Comparison of ENCODE assay signal across 23 cellular contexts in the genomic region with DNA sequence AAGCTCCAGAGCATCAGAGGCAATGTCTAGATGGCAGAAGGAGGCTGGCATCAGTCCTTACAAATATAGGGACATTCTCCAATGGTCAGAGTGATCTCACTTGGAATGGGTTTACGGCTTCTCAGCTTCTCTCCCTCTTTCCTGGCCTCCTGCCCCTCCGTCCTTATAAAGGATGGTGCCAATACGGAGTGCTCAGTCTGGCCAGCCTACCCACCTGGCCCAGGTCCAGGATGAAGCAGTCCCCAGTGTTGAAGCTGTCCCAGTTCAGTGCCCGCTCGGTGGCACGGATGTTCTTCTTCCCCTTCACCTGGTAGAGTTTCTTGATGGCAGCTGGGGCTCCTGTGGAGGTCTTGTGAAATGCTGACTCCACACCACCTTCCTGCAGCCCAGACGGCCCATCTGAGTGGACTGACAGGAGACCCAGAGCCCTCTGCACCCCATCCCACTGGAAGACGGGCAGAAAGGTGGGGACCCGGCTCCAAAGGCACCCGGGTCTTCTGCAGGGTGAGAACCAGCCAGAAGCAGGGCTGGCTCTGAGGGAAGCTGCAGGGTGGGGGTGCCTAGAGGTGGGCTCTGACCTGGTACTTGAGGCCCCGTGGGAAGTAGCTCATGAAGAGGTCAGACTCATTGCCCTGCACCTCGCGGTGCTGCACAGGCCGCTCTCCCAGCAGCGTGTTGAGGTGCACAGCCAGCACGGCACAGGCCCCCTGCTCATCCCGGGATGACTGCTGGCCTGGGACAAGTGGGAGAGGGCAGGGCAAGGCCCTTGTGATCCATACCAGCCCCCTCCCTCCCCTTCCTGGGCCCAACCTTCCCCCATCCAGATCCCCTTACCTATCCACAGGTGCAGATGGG. TPM values are rescaled to one million over a fixed set of nuclear protein-coding genes. Genes with fewer than 3 reads are reported as not detected.
DNase-seq lines count a peak whose midpoint lies in the region; ATAC-seq lines count a peak whose summit lies in the region.
"Had no signal": no experiment of that assay in that cellular context is flagged by ENCODE, and none has a peak within 500 bp of the region (broad histone marks: within the 10 kb centered on the region; RNA-seq: fewer than 3 reads in every experiment).

No MANE protein-coding gene starts in this region.

- no peaks in the 10 kb centered on the region for H3K27me3 Mint-ChIP-seq in stimulated activated memory B cell treated with anti-CD40 and anti-IgM and Interleukin-4, amounts not matched to agents 10 μg/mL and 1 μg/mL and 100 μg/mL, for 72 hours
- H3K27me3 Mint-ChIP-seq: activated CD4-positive, alpha-beta memory T cell treated with anti-CD3 and anti-CD28 coated beads for 36 hours; naive thymus-derived CD4-positive, alpha-beta T cell had no signal

- DNase-seq in D341Med (ENCODE audit: low spot score) (peak; percentile 7), NCI-H446 treated with DMSO at 0.1 percent for 48 hours (lab: John Stamatoyannopoulos, UW) (peak; percentile 97), hepatic stellate cell (ENCODE audit: low spot score) (peak; percentile 0), NCI-H748 treated with DMSO at 0.1 percent for 48 hours (lab: John Stamatoyannopoulos, UW) (no peak), SJCRH30 (no peak), COLO668 (lab: John Stamatoyannopoulos, UW; ENCODE audit: unreplicated experiment) (no peak)
- DNase-seq in stimulated activated CD4-positive, alpha-beta T cell treated with anti-CD3 and anti-CD28 coated beads, Interleukin-2, amount 100 ng/mL, for 24 hours = no peak
- DNase-seq: activated CD4-positive, alpha-beta memory T cell treated with anti-CD3 and anti-CD28 coated beads for 36 hours; activated CD4-positive, CD25-positive, alpha-beta regulatory T cell; activated naive CD4-positive, alpha-beta T cell treated with Interleukin-2 at 50 U/mL for 16 hours; amniotic stem cell; COR-L47; GOT3; heart left ventricle; left colon; naive thymus-derived CD4-positive, alpha-beta T cell; NCI-H1105; NK-92 treated with Interleukin-12 subunit alpha and Interleukin-12 subunit beta, amount 100 ng/mL, for 24 hours; T1000 had no signal

- no peaks in the 10 kb centered on the region for H3K9me3 Mint-ChIP-seq in stimulated activated memory B cell treated with anti-CD40 and anti-IgM and Interleukin-4, amounts not matched to agents 10 μg/mL and 1 μg/mL and 100 μg/mL, for 72 hours

- ATAC-seq in stimulated activated memory B cell treated with anti-CD40 and anti-IgM and Interleukin-4, amounts not matched to agents 10 μg/mL and 1 μg/mL and 100 μg/mL, for 72 hours = no peak
- ATAC-seq: heart left ventricle; left colon; naive thymus-derived CD4-positive, alpha-beta T cell; Panc1 had no signal

- peaks cover 14% of the 10 kb centered on the region for H3K9me3 ChIP-seq in SJCRH30 (replicated peaks)
- H3K9me3 ChIP-seq: ovary had no signal

- H3K27ac ChIP-seq in SJCRH30 = no peak overlapping the region
- H3K27ac ChIP-seq: epithelial cell of prostate, heart left ventricle, ovary had no signal

- H3K4me3 ChIP-seq in SJCRH30 = no peak overlapping the region
- H3K4me3 ChIP-seq: heart left ventricle, ovary had no signal

- H3K4me1 ChIP-seq in SJCRH30 = no peaks in the 10 kb centered on the region

- H3K36me3 Mint-ChIP-seq in stimulated activated memory B cell treated with anti-CD40 and anti-IgM and Interleukin-4, amounts not matched to agents 10 μg/mL and 1 μg/mL and 100 μg/mL, for 72 hours = peaks cover 66% of the 10 kb centered on the region

- H3K27me3 ChIP-seq in SJCRH30 = no peaks in the 10 kb centered on the region
- H3K27me3 ChIP-seq: heart left ventricle, ovary had no signal

- peaks cover 41% of the 10 kb centered on the region for H3K4me1 Mint-ChIP-seq in stimulated activated memory B cell treated with anti-CD40 and anti-IgM and Interleukin-4, amounts not matched to agents 10 μg/mL and 1 μg/mL and 100 μg/mL, for 72 hours

- peak overlapping the region; percentile 83 for H3K27ac Mint-ChIP-seq in stimulated activated memory B cell treated with anti-CD40 and anti-IgM and Interleukin-4, amounts not matched to agents 10 μg/mL and 1 μg/mL and 100 μg/mL, for 72 hours
- H3K27ac Mint-ChIP-seq: activated CD4-positive, alpha-beta memory T cell treated with anti-CD3 and anti-CD28 coated beads for 36 hours had no signal

- no peak overlapping the region for H3K4me3 Mint-ChIP-seq in stimulated activated memory B cell treated with anti-CD40 and anti-IgM and Interleukin-4, amounts not matched to agents 10 μg/mL and 1 μg/mL and 100 μg/mL, for 72 hours
- H3K4me3 Mint-ChIP-seq: activated CD4-positive, alpha-beta memory T cell treated with anti-CD3 and anti-CD28 coated beads for 36 hours; naive thymus-derived CD4-positive, alpha-beta T cell had no signal

- H3K36me3 ChIP-seq in SJCRH30 = no peaks in the 10 kb centered on the region
- H3K36me3 ChIP-seq: ovary had no signal

RNA-seq across cellular contexts. Expression of gene CAPG, which starts 9.0 kb away (rescaled TPM):
- 0.43 and 1.1 TPM in 2 replicates for total RNA-seq in SJCRH30 (2014; rRNA removed; shearing (Covaris generic))

RNA-seq across cellular contexts. Expression of gene SH2D6, which starts 17.3 kb away (rescaled TPM):
- 0.25 and 0.77 TPM in 2 replicates for total RNA-seq in SJCRH30 (2014; rRNA removed; shearing (Covaris generic))
- total RNA-seq: heart left ventricle had no signal

RNA-seq across cellular contexts. Expression of gene ELMOD3, which starts 46.6 kb away (rescaled TPM):
- total RNA-seq in SJCRH30 (2014; rRNA removed; shearing (Covaris generic)) = 17.2 and 19.3 TPM in 2 replicates

RNA-seq across cellular contexts. Expression of gene RETSAT, which starts 46.9 kb away (rescaled TPM):
- 9.3 and 11.0 TPM in 2 replicates for total RNA-seq in SJCRH30 (2014; rRNA removed; shearing (Covaris generic))

Comparison
In these comparisons a context has a peak if more than half of its experiments do, and no peak if none do; other contexts are left out.
1. DNase-seq: peak in D341Med (single experiment), NCI-H446 treated with DMSO at 0.1 percent for 48 hours (single experiment) and hepatic stellate cell (single experiment); none in NCI-H748 treated with DMSO at 0.1 percent for 48 hours (single experiment), stimulated activated CD4-positive, alpha-beta T cell treated with anti-CD3 and anti-CD28 coated beads, Interleukin-2, amount 100 ng/mL, for 24 hours (0 of 2), SJCRH30 (0 of 2) and COLO668 (single experiment).